In genomic region chr7:149606826-149607225, GRCh38 we compare ENCODE assay signal across 19 cellular contexts.
A peak's percentile ranks its signal among the peaks of the same experiment; 100 is the strongest.
DNase-seq lines count a peak whose midpoint lies in the region; ATAC-seq lines count a peak whose summit lies in the region.
"Had no signal": no experiment of that assay in that cellular context is flagged by ENCODE, and none has a peak within 500 bp of the region (broad histone marks: within the 10 kb centered on the region; RNA-seq: fewer than 3 reads in every experiment).

No MANE protein-coding gene starts in this region.

- no peak overlapping the region for H3K27ac ChIP-seq in caudate nucleus (ENCODE audit: low read depth, low read length)

- peaks cover 96% of the 10 kb centered on the region for H3K36me3 Mint-ChIP-seq in activated T-helper 17 cell treated with anti-CD3 and anti-CD28 coated beads, Interleukin-2, amount 50 U/mL, for 72 hours (ENCODE audit: low read depth)

- H3K9me3 Mint-ChIP-seq in activated T-helper 17 cell treated with anti-CD3 and anti-CD28 coated beads, Interleukin-2, amount 50 U/mL, for 72 hours: no peaks in the 10 kb centered on the region
- H3K9me3 Mint-ChIP-seq: HFFc6 had no signal

- peak overlapping the region; percentile 61 for H3K27ac Mint-ChIP-seq in activated T-helper 17 cell treated with anti-CD3 and anti-CD28 coated beads, Interleukin-2, amount 50 U/mL, for 72 hours
- H3K27ac Mint-ChIP-seq: HFFc6 had no signal

- DNase-seq in cardiac septum (ENCODE audit: low spot score): peak; percentile 51
- DNase-seq in Right ventricle myocardium superior: no peak
- peak; percentile 59 for DNase-seq in mesenteric fat pad (ENCODE audit: low spot score)
- DNase-seq in caudate nucleus (lab: John Stamatoyannopoulos, UW): no peak
- DNase-seq in activated CD4-positive, alpha-beta T cell treated with anti-CD3 and anti-CD28 coated beads, Interleukin-2, amount 50 U/mL, for 48 hours: no peak
- DNase-seq: ACHN; BE2C; C1 segment of cervical spinal cord; CD4-positive, CD25-positive, alpha-beta regulatory T cell; DMS153; DMS79; GDM1; GOT3; H7; HFFc6; IMR-90 had no signal

- no peak for ATAC-seq in Right ventricle myocardium superior (ENCODE audit: poor library complexity)
- no peak for ATAC-seq in activated T-helper 17 cell treated with anti-CD3 and anti-CD28 coated beads, Interleukin-2, amount 50 U/mL, for 72 hours (replicated peaks)
- no peak for ATAC-seq in HG03097 (IDR thresholded peaks at IDR 0.05; ENCODE audit: low FRiP score, unreplicated experiment)
- ATAC-seq: HCT116 had no signal

- intact Hi-C loops in cardiac septum (cut with DNase I): no loop called here
- intact Hi-C loops in Right ventricle myocardium superior (cut with DNase I): no loop called here

- no peaks in the 10 kb centered on the region for H3K27me3 Mint-ChIP-seq in activated T-helper 17 cell treated with anti-CD3 and anti-CD28 coated beads, Interleukin-2, amount 50 U/mL, for 72 hours

- no peak overlapping the region for H3K4me3 Mint-ChIP-seq in activated T-helper 17 cell treated with anti-CD3 and anti-CD28 coated beads, Interleukin-2, amount 50 U/mL, for 72 hours
- H3K4me3 Mint-ChIP-seq: CD4-positive, CD25-positive, alpha-beta regulatory T cell; HFFc6 had no signal

- peaks cover 13% of the 10 kb centered on the region for H3K4me1 Mint-ChIP-seq in activated T-helper 17 cell treated with anti-CD3 and anti-CD28 coated beads, Interleukin-2, amount 50 U/mL, for 72 hours

Comparison
In these comparisons a context has a peak if more than half of its experiments do, and no peak if none do; other contexts are left out.
1. DNase-seq: peak in cardiac septum (single experiment) and mesenteric fat pad (single experiment); none in Right ventricle myocardium superior (single experiment), caudate nucleus (0 of 61) and activated CD4-positive, alpha-beta T cell treated with anti-CD3 and anti-CD28 coated beads, Interleukin-2, amount 50 U/mL, for 48 hours (0 of 2).